ENCODE assay signal across 23 cellular contexts in genomic region chr3:177530908-177531307, GRCh38.
DNase-seq lines count a peak whose midpoint lies in the region; ATAC-seq, FAIRE-seq and TF ChIP-seq lines count a peak whose summit lies in the region.
"Had no signal": no experiment of that assay in that cellular context is flagged by ENCODE, and none has a peak within 500 bp of the region (broad histone marks: within the 10 kb centered on the region; RNA-seq: fewer than 3 reads in every experiment).

No MANE protein-coding gene starts in this region.

- ATAC-seq in sciatic nerve (peak; percentile 90), HG03432 (IDR thresholded peaks at IDR 0.05; ENCODE audit: unreplicated experiment) (no peak)
- ATAC-seq: stimulated activated naive CD8-positive, alpha-beta T cell treated with anti-CD3 and anti-CD28 coated beads, Interleukin-15, amount 100 ng/mL, for 72 hours had no signal

- no peaks in the 10 kb centered on the region for H3K9me3 ChIP-seq in SK-N-MC (ENCODE audit: low read depth, low read length)
- no peaks in the 10 kb centered on the region for H3K9me3 ChIP-seq in left ventricle myocardium inferior (replicated peaks)
- H3K9me3 ChIP-seq: upper lobe of left lung had no signal

- H3K27ac ChIP-seq in SK-N-MC = peak overlapping the region; percentile 32; the same call in 1 of the 2 replicates
- no peak overlapping the region for H3K27ac ChIP-seq in left ventricle myocardium inferior (replicated peaks)
- H3K27ac ChIP-seq: hepatocyte, HL-60, upper lobe of left lung, VCaP had no signal

- DNase-seq in SKM-1 treated with dmso at 0.1 percent for 144 hours (lab: John Stamatoyannopoulos, UW; ENCODE audit: unreplicated experiment) (peak; percentile 24), SKM-1 (lab: John Stamatoyannopoulos, UW; ENCODE audit: unreplicated experiment) (no peak), SK-N-MC (ENCODE audit: low read depth, low spot score) (no peak), left ventricle myocardium inferior (peak; percentile 39), sciatic nerve (ENCODE audit: low spot score) (peak; percentile 67), foreskin melanocyte (no peak), D721Med (ENCODE audit: insufficient read length, low spot score) (no peak)
- DNase-seq: activated CD8-positive, alpha-beta memory T cell treated with anti-CD3 and anti-CD28 coated beads, Interleukin-2, amount 50 U/mL, for 4 hours; activated naive CD8-positive, alpha-beta T cell treated with anti-CD3 and anti-CD28 coated beads for 36 hours; effector CD4-positive, alpha-beta T cell; foreskin fibroblast; immature natural killer cell; MG63; NCI-H146; NCI-H526; SHP77 treated with DMSO at 0.1 percent for 48 hours; stimulated activated naive CD8-positive, alpha-beta T cell treated with anti-CD3 and anti-CD28 coated beads, Interleukin-15, amount 100 ng/mL, for 72 hours; upper lobe of left lung had no signal

- no peak overlapping the region for H3K4me3 ChIP-seq in SK-N-MC
- no peak overlapping the region for H3K4me3 ChIP-seq in left ventricle myocardium inferior
- H3K4me3 ChIP-seq: hepatocyte, MG63, upper lobe of left lung had no signal

- H3K9ac ChIP-seq in SK-N-MC (ENCODE audit: insufficient read length) = no peak overlapping the region

- no peak for TF ChIP-seq CTCF in left ventricle myocardium inferior (IDR thresholded peaks at IDR 0.05; ENCODE audit: borderline replicate concordance)
- no peak for TF ChIP-seq CTCF in D721Med (IDR thresholded peaks at IDR 0.05; ENCODE audit: insufficient read depth, missing control alignments)

- no peaks in the 10 kb centered on the region for H3K27me3 ChIP-seq in left ventricle myocardium inferior (ENCODE audit: low read depth)
- H3K27me3 ChIP-seq: hepatocyte, MG63, upper lobe of left lung had no signal

- intact Hi-C loops in left ventricle myocardium inferior (cut with micrococcal nuclease) = no loop called here
- intact Hi-C loops in sciatic nerve (cut with DNase I) = no loop called here

- no peak for FAIRE-seq in D721Med (lab: Jason Lieb, UNC)
- FAIRE-seq: H54 had no signal

- peaks cover 6% of the 10 kb centered on the region for H3K4me1 ChIP-seq in left ventricle myocardium inferior

- H3K36me3 ChIP-seq in SK-N-MC (ENCODE audit: insufficient read depth, low read length) (no peaks in the 10 kb centered on the region), left ventricle myocardium inferior (no peaks in the 10 kb centered on the region)
- H3K36me3 ChIP-seq: MG63, upper lobe of left lung had no signal

Comparison
In these comparisons a context has a peak if more than half of its experiments do, and no peak if none do; other contexts are left out.
1. DNase-seq: peak in SKM-1 treated with dmso at 0.1 percent for 144 hours (single experiment), left ventricle myocardium inferior (single experiment) and sciatic nerve (single experiment); none in SKM-1 (single experiment), SK-N-MC (single experiment), foreskin melanocyte (single experiment) and D721Med (single experiment).